Comparison of ENCODE assay signal across 1 cellular context in the genomic region with DNA sequence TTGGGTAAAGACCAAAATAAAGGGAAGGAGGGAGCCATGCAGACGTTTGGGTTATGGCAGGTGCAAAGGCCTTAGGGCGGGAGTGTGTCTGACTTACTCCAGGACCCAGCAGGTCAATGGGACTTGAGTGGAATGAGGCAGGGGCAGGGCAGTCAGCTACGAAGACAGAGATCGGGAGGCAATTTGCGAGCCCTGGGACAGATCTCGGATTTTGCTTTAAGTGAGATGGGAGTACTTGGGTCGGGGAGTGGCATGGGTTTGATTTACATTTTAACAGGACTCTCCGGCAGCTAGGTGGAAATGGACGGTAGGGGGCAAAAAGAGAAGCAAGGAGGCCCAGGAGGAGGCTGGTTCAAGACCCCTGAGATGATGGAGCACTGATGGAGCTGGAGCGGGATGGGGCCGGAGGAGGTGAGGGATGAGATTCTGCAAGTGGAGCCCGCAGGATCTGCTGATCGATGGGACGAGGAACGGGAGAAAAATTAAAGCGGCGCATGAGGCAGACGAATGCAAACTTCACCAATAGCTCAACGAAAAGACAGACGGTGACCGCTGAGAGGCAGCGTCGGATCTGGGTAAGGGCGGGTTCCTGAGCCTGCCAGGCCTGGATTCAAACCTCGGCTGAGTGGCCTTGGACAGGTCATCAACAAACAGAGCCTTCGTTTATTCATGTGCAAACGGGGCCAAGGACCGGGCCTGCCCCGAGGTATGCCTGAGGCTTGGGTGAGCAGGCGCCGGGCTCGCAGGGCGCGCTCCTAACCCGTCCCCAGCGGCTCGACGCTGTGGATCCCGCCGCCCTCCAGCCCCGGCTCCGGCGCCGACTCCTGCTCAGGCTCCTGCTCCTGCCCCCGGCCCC.
TF ChIP-seq lines count a peak whose summit lies in the region.

No MANE protein-coding gene starts in this region.

TF ChIP-seq in GM12878, 131 proteins besides CTCF, POLR2A, EP300 and RAD21 (continues in another document):
- TF ChIP-seq RBBP5 (conservative IDR thresholded peaks at IDR 0.05) (no peak), HDAC6 (IDR thresholded peaks at IDR 0.05; ENCODE audit: unreplicated experiment) (no peak), TCF3 (IDR thresholded peaks at IDR 0.05; ENCODE audit: borderline replicate concordance, insufficient read depth, low read depth, low read length) (no peak), FOXK2 (IDR thresholded peaks at IDR 0.05) (0 out of 2 replicates have a peak, but pooled peaks have one; percentile 33), KDM1A (IDR thresholded peaks at IDR 0.05; ENCODE audit: borderline replicate concordance) (no peak), PML (IDR thresholded peaks at IDR 0.05; ENCODE audit: low read length) (no peak), CREB1 (IDR thresholded peaks at IDR 0.05; ENCODE audit: low read depth) (0 out of 2 replicates have a peak, but pooled peaks have one; percentile 40), DPF2 (IDR thresholded peaks at IDR 0.05) (no peak), CHD2 (IDR thresholded peaks at IDR 0.05; ENCODE audit: borderline replicate concordance, low read depth, low read length) (no peak), POU2F2 (IDR thresholded peaks at IDR 0.05; ENCODE audit: borderline replicate concordance, low read depth, low read length) (no peak), NFYA (IDR thresholded peaks at IDR 0.05; ENCODE audit: borderline replicate concordance, low read depth, low read length) (no peak), MYC (IDR thresholded peaks at IDR 0.05; ENCODE audit: insufficient read depth, insufficient read length, insufficient replicate concordance, low read length, severe bottlenecking) (no peak), MEF2A (IDR thresholded peaks at IDR 0.05; ENCODE audit: insufficient read depth, low read depth, low read length) (no peak), CBX5 (IDR thresholded peaks at IDR 0.05; ENCODE audit: low read depth) (no peak; the same call in 1 of the 2 replicates), BCL11A (IDR thresholded peaks at IDR 0.05; ENCODE audit: low read depth, low read length) (no peak), ZNF622 (IDR thresholded peaks at IDR 0.05) (no peak), NBN (IDR thresholded peaks at IDR 0.05) (peak; percentile 62), ASH2L (IDR thresholded peaks at IDR 0.05; ENCODE audit: borderline replicate concordance, low read depth) (no peak), HDGF (IDR thresholded peaks at IDR 0.05) (0 out of 2 replicates have a peak, but pooled peaks have one; percentile 48), SUPT20H (IDR thresholded peaks at IDR 0.05; ENCODE audit: borderline replicate concordance, control insufficient read depth, low read depth, low read length) (no peak), ZNF217 (IDR thresholded peaks at IDR 0.05) (no peak), NR2C2 (IDR thresholded peaks at IDR 0.05; ENCODE audit: borderline replicate concordance, control insufficient read depth, insufficient read length, low read depth) (no peak), CEBPB (IDR thresholded peaks at IDR 0.05; ENCODE audit: borderline replicate concordance in 1 of 2, low read depth in 2 of 2, low read length in 2 of 2) (no peak), ATF7 (IDR thresholded peaks at IDR 0.05; ENCODE audit: low read depth) (no peak), STAT1 (conservative IDR thresholded peaks at IDR 0.05) (peak; percentile 60; the same call in 1 of the 2 replicates), ESRRA (IDR thresholded peaks at IDR 0.05; ENCODE audit: low read length) (no peak), NR2F1 (conservative IDR thresholded peaks at IDR 0.05) (0 out of 2 replicates have a peak, but pooled peaks have one; percentile 3), CREM (IDR thresholded peaks at IDR 0.05; ENCODE audit: low read depth) (no peak), SRF (IDR thresholded peaks at IDR 0.05; ENCODE audit: low read depth in 2 of 2, low read length in 2 of 2) (0 out of 4 replicates have a peak, but pooled peaks of 1 of the 2 experiments have one; percentile 29), GATAD2B (conservative IDR thresholded peaks at IDR 0.05; ENCODE audit: low read depth) (no peak), SREBF2 (IDR thresholded peaks at IDR 0.05; ENCODE audit: low read length) (no peak), NFIC (IDR thresholded peaks at IDR 0.05; ENCODE audit: low read depth, low read length) (no peak), BMI1 (IDR thresholded peaks at IDR 0.05; ENCODE audit: borderline replicate concordance) (no peak), EZH2 (IDR thresholded peaks at IDR 0.05; ENCODE audit: borderline replicate concordance, control insufficient read depth, low read depth, low read length) (no peak), KAT2A (conservative IDR thresholded peaks at IDR 0.05; ENCODE audit: control insufficient read depth, low read depth, low read length) (no peak), ZBED1 (IDR thresholded peaks at IDR 0.05; ENCODE audit: borderline replicate concordance) (no peak), CHD4 (IDR thresholded peaks at IDR 0.05) (no peak), MXI1 (IDR thresholded peaks at IDR 0.05; ENCODE audit: low read depth, low read length) (no peak; the same call in 1 of the 2 replicates), SIN3A (IDR thresholded peaks at IDR 0.05; ENCODE audit: low read depth, low read length) (no peak)
- TF ChIP-seq, protein P1, sequence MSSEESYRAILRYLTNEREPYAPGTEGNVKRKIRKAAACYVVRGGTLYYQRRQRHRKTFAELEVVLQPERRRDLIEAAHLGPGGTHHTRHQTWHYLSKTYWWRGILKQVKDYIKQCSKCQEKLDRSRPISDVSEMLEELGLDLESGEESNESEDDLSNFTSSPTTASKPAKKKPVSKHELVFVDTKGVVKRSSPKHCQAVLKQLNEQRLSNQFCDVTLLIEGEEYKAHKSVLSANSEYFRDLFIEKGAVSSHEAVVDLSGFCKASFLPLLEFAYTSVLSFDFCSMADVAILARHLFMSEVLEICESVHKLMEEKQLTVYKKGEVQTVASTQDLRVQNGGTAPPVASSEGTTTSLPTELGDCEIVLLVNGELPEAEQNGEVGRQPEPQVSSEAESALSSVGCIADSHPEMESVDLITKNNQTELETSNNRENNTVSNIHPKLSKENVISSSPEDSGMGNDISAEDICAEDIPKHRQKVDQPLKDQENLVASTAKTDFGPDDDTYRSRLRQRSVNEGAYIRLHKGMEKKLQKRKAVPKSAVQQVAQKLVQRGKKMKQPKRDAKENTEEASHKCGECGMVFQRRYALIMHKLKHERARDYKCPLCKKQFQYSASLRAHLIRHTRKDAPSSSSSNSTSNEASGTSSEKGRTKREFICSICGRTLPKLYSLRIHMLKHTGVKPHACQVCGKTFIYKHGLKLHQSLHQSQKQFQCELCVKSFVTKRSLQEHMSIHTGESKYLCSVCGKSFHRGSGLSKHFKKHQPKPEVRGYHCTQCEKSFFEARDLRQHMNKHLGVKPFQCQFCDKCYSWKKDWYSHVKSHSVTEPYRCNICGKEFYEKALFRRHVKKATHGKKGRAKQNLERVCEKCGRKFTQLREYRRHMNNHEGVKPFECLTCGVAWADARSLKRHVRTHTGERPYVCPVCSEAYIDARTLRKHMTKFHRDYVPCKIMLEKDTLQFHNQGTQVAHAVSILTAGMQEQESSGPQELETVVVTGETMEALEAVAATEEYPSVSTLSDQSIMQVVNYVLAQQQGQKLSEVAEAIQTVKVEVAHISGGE (CRISPR knock-in tag; IDR thresholded peaks at IDR 0.05) = no peak
- TF ChIP-seq, protein P2, sequence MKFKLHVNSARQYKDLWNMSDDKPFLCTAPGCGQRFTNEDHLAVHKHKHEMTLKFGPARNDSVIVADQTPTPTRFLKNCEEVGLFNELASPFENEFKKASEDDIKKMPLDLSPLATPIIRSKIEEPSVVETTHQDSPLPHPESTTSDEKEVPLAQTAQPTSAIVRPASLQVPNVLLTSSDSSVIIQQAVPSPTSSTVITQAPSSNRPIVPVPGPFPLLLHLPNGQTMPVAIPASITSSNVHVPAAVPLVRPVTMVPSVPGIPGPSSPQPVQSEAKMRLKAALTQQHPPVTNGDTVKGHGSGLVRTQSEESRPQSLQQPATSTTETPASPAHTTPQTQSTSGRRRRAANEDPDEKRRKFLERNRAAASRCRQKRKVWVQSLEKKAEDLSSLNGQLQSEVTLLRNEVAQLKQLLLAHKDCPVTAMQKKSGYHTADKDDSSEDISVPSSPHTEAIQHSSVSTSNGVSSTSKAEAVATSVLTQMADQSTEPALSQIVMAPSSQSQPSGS (IDR thresholded peaks at IDR 0.05; ENCODE audit: low read length) = no peak
- TF ChIP-seq, protein P3, sequence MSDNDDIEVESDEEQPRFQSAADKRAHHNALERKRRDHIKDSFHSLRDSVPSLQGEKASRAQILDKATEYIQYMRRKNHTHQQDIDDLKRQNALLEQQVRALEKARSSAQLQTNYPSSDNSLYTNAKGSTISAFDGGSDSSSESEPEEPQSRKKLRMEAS (IDR thresholded peaks at IDR 0.05; ENCODE audit: low read depth, low read length) = no peak
- TF ChIP-seq, protein P4, sequence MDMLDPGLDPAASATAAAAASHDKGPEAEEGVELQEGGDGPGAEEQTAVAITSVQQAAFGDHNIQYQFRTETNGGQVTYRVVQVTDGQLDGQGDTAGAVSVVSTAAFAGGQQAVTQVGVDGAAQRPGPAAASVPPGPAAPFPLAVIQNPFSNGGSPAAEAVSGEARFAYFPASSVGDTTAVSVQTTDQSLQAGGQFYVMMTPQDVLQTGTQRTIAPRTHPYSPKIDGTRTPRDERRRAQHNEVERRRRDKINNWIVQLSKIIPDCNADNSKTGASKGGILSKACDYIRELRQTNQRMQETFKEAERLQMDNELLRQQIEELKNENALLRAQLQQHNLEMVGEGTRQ (IDR thresholded peaks at IDR 0.05; ENCODE audit: borderline replicate concordance, low read depth, low read length) = no peak
- TF ChIP-seq, protein P5, sequence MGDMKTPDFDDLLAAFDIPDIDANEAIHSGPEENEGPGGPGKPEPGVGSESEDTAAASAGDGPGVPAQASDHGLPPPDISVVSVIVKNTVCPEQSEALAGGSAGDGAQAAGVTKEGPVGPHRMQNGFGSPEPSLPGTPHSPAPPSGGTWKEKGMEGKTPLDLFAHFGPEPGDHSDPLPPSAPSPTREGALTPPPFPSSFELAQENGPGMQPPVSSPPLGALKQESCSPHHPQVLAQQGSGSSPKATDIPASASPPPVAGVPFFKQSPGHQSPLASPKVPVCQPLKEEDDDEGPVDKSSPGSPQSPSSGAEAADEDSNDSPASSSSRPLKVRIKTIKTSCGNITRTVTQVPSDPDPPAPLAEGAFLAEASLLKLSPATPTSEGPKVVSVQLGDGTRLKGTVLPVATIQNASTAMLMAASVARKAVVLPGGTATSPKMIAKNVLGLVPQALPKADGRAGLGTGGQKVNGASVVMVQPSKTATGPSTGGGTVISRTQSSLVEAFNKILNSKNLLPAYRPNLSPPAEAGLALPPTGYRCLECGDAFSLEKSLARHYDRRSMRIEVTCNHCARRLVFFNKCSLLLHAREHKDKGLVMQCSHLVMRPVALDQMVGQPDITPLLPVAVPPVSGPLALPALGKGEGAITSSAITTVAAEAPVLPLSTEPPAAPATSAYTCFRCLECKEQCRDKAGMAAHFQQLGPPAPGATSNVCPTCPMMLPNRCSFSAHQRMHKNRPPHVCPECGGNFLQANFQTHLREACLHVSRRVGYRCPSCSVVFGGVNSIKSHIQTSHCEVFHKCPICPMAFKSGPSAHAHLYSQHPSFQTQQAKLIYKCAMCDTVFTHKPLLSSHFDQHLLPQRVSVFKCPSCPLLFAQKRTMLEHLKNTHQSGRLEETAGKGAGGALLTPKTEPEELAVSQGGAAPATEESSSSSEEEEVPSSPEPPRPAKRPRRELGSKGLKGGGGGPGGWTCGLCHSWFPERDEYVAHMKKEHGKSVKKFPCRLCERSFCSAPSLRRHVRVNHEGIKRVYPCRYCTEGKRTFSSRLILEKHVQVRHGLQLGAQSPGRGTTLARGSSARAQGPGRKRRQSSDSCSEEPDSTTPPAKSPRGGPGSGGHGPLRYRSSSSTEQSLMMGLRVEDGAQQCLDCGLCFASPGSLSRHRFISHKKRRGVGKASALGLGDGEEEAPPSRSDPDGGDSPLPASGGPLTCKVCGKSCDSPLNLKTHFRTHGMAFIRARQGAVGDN (IDR thresholded peaks at IDR 0.05) = no peak
- TF ChIP-seq, protein P6, sequence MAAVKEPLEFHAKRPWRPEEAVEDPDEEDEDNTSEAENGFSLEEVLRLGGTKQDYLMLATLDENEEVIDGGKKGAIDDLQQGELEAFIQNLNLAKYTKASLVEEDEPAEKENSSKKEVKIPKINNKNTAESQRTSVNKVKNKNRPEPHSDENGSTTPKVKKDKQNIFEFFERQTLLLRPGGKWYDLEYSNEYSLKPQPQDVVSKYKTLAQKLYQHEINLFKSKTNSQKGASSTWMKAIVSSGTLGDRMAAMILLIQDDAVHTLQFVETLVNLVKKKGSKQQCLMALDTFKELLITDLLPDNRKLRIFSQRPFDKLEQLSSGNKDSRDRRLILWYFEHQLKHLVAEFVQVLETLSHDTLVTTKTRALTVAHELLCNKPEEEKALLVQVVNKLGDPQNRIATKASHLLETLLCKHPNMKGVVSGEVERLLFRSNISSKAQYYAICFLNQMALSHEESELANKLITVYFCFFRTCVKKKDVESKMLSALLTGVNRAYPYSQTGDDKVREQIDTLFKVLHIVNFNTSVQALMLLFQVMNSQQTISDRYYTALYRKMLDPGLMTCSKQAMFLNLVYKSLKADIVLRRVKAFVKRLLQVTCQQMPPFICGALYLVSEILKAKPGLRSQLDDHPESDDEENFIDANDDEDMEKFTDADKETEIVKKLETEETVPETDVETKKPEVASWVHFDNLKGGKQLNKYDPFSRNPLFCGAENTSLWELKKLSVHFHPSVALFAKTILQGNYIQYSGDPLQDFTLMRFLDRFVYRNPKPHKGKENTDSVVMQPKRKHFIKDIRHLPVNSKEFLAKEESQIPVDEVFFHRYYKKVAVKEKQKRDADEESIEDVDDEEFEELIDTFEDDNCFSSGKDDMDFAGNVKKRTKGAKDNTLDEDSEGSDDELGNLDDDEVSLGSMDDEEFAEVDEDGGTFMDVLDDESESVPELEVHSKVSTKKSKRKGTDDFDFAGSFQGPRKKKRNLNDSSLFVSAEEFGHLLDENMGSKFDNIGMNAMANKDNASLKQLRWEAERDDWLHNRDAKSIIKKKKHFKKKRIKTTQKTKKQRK (IDR thresholded peaks at IDR 0.05; ENCODE audit: low read depth, low read length) = no peak
- TF ChIP-seq, protein P7, sequence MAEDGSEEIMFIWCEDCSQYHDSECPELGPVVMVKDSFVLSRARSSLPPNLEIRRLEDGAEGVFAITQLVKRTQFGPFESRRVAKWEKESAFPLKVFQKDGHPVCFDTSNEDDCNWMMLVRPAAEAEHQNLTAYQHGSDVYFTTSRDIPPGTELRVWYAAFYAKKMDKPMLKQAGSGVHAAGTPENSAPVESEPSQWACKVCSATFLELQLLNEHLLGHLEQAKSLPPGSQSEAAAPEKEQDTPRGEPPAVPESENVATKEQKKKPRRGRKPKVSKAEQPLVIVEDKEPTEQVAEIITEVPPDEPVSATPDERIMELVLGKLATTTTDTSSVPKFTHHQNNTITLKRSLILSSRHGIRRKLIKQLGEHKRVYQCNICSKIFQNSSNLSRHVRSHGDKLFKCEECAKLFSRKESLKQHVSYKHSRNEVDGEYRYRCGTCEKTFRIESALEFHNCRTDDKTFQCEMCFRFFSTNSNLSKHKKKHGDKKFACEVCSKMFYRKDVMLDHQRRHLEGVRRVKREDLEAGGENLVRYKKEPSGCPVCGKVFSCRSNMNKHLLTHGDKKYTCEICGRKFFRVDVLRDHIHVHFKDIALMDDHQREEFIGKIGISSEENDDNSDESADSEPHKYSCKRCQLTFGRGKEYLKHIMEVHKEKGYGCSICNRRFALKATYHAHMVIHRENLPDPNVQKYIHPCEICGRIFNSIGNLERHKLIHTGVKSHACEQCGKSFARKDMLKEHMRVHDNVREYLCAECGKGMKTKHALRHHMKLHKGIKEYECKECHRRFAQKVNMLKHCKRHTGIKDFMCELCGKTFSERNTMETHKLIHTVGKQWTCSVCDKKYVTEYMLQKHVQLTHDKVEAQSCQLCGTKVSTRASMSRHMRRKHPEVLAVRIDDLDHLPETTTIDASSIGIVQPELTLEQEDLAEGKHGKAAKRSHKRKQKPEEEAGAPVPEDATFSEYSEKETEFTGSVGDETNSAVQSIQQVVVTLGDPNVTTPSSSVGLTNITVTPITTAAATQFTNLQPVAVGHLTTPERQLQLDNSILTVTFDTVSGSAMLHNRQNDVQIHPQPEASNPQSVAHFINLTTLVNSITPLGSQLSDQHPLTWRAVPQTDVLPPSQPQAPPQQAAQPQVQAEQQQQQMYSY (CRISPR knock-in tag; IDR thresholded peaks at IDR 0.05) = no peak
